In genomic region chr16:89720520-89720858, GRCh38 we compare ENCODE assay signal across 8 cellular contexts. TPM values are rescaled to one million over a fixed set of nuclear protein-coding genes. Genes with fewer than 3 reads are reported as not detected.
DNase-seq lines count a peak whose midpoint lies in the region; ATAC-seq and TF ChIP-seq lines count a peak whose summit lies in the region.

No MANE protein-coding gene starts in this region.

- H3K27me3 Mint-ChIP-seq in activated CD4-positive, alpha-beta T cell treated with anti-CD3 and anti-CD28 coated beads, Interleukin-2, amount 10 ng/mL, durations not matched to agents 7 days and 5 days, result no peaks in the 10 kb centered on the region
- H3K27me3 Mint-ChIP-seq in T-helper 17 cell, result no peaks in the 10 kb centered on the region

- CTCF ChIA-PET in activated CD4-positive, alpha-beta T cell treated with anti-CD3 and anti-CD28 coated beads, Interleukin-2, amount 10 ng/mL, durations not matched to agents 7 days and 5 days (lab: Charles Lee), result interaction anchor here (7.3 kb wide), 1 partner anchor 12 kb away, joined by 46 read pairs; no protein-coding TSS in a partner anchor

- peaks cover 34% of the 10 kb centered on the region for H3K36me3 ChIP-seq in neutrophil

- H3K27me3 ChIP-seq in neutrophil, result no peaks in the 10 kb centered on the region

- no peak for DNase-seq in activated CD4-positive, alpha-beta T cell treated with anti-CD3 and anti-CD28 coated beads, Interleukin-2, amount 10 ng/mL, durations not matched to agents 7 days and 5 days
- no peak for DNase-seq in activated CD4-positive, alpha-beta T cell treated with anti-CD3 and anti-CD28 coated beads, Interleukin-2, amount 50 U/mL, for 1 hour
- DNase-seq in T-helper 17 cell (no peak), fibroblast of the aortic adventitia (ENCODE audit: low read depth) (no peak), activated gamma-delta T cell (lab: John Stamatoyannopoulos, UW) (no peak), amniotic stem cell (lab: John Stamatoyannopoulos, UW) (no peak)

- H3K4me1 Mint-ChIP-seq in activated CD4-positive, alpha-beta T cell treated with anti-CD3 and anti-CD28 coated beads, Interleukin-2, amount 10 ng/mL, durations not matched to agents 7 days and 5 days, result peaks cover 31% of the 10 kb centered on the region
- peaks cover 22% of the 10 kb centered on the region for H3K4me1 Mint-ChIP-seq in T-helper 17 cell

- no peaks in the 10 kb centered on the region for H3K9me3 Mint-ChIP-seq in activated CD4-positive, alpha-beta T cell treated with anti-CD3 and anti-CD28 coated beads, Interleukin-2, amount 10 ng/mL, durations not matched to agents 7 days and 5 days

- peak overlapping the region; percentile 83 for H3K4me3 ChIP-seq in fibroblast of the aortic adventitia (ENCODE audit: low read depth, low read length)
- H3K4me3 ChIP-seq in neutrophil (ENCODE audit: low read depth in 1 of 2, low read length in 1 of 2), result peak overlapping the region; percentile 86 to 96

- POLR2A ChIA-PET in activated CD4-positive, alpha-beta T cell treated with anti-CD3 and anti-CD28 coated beads, Interleukin-2, amount 10 ng/mL, durations not matched to agents 7 days and 5 days (lab: Charles Lee), result no interaction called here

- H3K36me3 Mint-ChIP-seq in activated CD4-positive, alpha-beta T cell treated with anti-CD3 and anti-CD28 coated beads, Interleukin-2, amount 10 ng/mL, durations not matched to agents 7 days and 5 days (ENCODE audit: low read depth), result peaks cover 26% of the 10 kb centered on the region
- H3K36me3 Mint-ChIP-seq in T-helper 17 cell (ENCODE audit: low read depth), result peaks cover 7% of the 10 kb centered on the region

- peak overlapping the region; percentile 100 for H3K27ac ChIP-seq in neutrophil

- H3K27ac Mint-ChIP-seq in activated CD4-positive, alpha-beta T cell treated with anti-CD3 and anti-CD28 coated beads, Interleukin-2, amount 10 ng/mL, durations not matched to agents 7 days and 5 days, result no peak overlapping the region
- no peak overlapping the region for H3K27ac Mint-ChIP-seq in T-helper 17 cell

- peaks cover 55 to 63% of the 10 kb centered on the region in 2 experiments for H3K4me1 ChIP-seq in neutrophil (ENCODE audit: control insufficient read depth in 1 of 2, insufficient read depth in 1 of 2, low read depth in 1 of 2, low read length in 1 of 2)

- peak; percentile 8 for ATAC-seq in HG02943 (IDR thresholded peaks at IDR 0.05; ENCODE audit: low read depth, unreplicated experiment)
- ATAC-seq in T-helper 17 cell, result no peak

- no peak for TF ChIP-seq CTCF in fibroblast of the aortic adventitia (IDR thresholded peaks at IDR 0.05; ENCODE audit: insufficient read depth, low read length)
- no peak for TF ChIP-seq CTCF in neutrophil (IDR thresholded peaks at IDR 0.05)

- peak overlapping the region; percentile 61 for H3K4me3 Mint-ChIP-seq in activated CD4-positive, alpha-beta T cell treated with anti-CD3 and anti-CD28 coated beads, Interleukin-2, amount 10 ng/mL, durations not matched to agents 7 days and 5 days
- H3K4me3 Mint-ChIP-seq in T-helper 17 cell, result peak overlapping the region; percentile 72

- H3K9me3 ChIP-seq in T-helper 17 cell (ENCODE audit: control insufficient read depth, low read length, poor library complexity, severe bottlenecking) (no peaks in the 10 kb centered on the region), neutrophil (no peaks in the 10 kb centered on the region)

RNA-seq across cellular contexts. Expression of gene VPS9D1, which starts 0.2 kb away (rescaled TPM):
- 10 to 100 TPM; 10.8 to 13.4 TPM for total RNA-seq in activated CD4-positive, alpha-beta T cell treated with anti-CD3 and anti-CD28 coated beads, Interleukin-2, amount 10 ng/mL, durations not matched to agents 7 days and 5 days
- total RNA-seq in T-helper 17 cell (10 to 100 TPM; 18.8 to 23.2 TPM), fibroblast of the aortic adventitia (ENCODE audit: low replicate concordance) (8.6 and 11.3 TPM in 2 replicates)

RNA-seq across cellular contexts. Expression of gene ZNF276, which starts 0.8 kb away (rescaled TPM):
- total RNA-seq in activated CD4-positive, alpha-beta T cell treated with anti-CD3 and anti-CD28 coated beads, Interleukin-2, amount 10 ng/mL, durations not matched to agents 7 days and 5 days, result 10 to 100 TPM; 79.5 to 96.5 TPM
- total RNA-seq in T-helper 17 cell (100 to 1,000 TPM; 103 to 104 TPM), fibroblast of the aortic adventitia (ENCODE audit: low replicate concordance) (10.4 and 11.4 TPM in 2 replicates)

RNA-seq across cellular contexts. Expression of gene SPATA2L, which starts 19.0 kb away (rescaled TPM):
- 1 to 10 TPM; 5.3 to 8.0 TPM for total RNA-seq in activated CD4-positive, alpha-beta T cell treated with anti-CD3 and anti-CD28 coated beads, Interleukin-2, amount 10 ng/mL, durations not matched to agents 7 days and 5 days
- total RNA-seq in T-helper 17 cell (10 to 100 TPM; 20.6 to 30.8 TPM), fibroblast of the aortic adventitia (ENCODE audit: low replicate concordance) (10.1 and 22.7 TPM in 2 replicates)

RNA-seq across cellular contexts. Expression of gene CDK10, which starts 34.0 kb away (rescaled TPM):
- total RNA-seq in activated CD4-positive, alpha-beta T cell treated with anti-CD3 and anti-CD28 coated beads, Interleukin-2, amount 10 ng/mL, durations not matched to agents 7 days and 5 days, result 10 to 100 TPM; 83.1 to 96.8 TPM
- total RNA-seq in T-helper 17 cell (10 to 100 TPM; 83.0 to 86.0 TPM), fibroblast of the aortic adventitia (ENCODE audit: low replicate concordance) (32.9 and 43.0 TPM in 2 replicates)
